ENCODE assay signal across 1 cellular context in the genomic region with DNA sequence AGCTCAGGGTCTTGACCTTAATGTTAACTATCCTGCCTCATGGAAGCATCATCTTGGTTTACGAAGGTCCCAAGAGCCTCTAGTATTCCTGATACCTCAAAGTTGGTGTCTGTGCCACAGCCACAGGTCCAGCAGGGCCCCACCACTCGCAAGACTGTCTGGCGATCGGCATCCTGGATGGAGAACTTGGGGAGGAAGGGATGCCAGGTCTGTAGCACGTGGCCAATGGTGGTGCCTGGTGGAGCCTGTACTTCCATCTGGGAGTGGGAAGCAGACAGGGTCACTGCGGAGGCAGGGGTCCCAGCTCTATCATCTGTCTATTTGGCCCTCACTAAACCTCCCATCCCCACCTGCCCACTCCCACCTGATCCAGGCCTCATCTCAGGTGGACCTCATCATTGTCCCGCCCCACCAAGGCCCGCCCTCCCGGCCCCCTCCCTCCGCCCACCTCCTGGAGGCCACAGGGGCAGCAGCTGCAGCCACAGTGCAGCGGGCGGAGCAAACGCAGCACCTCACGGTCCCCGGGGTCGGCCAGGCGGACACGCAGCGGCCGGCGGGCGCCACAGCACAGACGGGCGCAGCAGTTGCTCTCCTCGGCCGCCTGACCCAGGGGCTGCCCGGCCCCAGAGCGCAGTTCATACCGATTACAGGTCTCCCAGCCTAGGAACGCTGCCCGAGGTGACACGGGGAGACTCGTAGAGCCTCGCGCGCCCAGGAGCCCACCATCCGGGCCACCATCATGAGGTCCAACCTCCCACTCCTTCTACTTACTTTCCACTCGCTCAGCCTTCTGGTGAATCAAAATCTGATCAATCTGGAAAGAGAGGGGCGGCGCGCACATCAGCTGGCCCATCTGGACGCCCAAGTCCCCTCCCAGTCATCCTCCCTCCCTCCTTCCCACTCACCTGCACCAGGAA.
A peak's percentile ranks its signal among the peaks of the same experiment; 100 is the strongest.
TF ChIP-seq lines count a peak whose summit lies in the region.

No MANE protein-coding gene starts in this region.

TF ChIP-seq in K562, 482 proteins besides CTCF, POLR2A, EP300 and RAD21:
- no peak for TF ChIP-seq ZNF124 (CRISPR knock-in tag; IDR thresholded peaks at IDR 0.05)
- TF ChIP-seq SMARCA4 (IDR thresholded peaks at IDR 0.05) = no peak
- no peak for TF ChIP-seq RFX1 (IDR thresholded peaks at IDR 0.05)
- TF ChIP-seq POLR2G (IDR thresholded peaks at IDR 0.05; ENCODE audit: low read depth, low read length) = 0 out of 2 replicates have a peak, but pooled peaks have one; percentile 20
- no peak for TF ChIP-seq ZBTB7A (IDR thresholded peaks at IDR 0.05; ENCODE audit: borderline replicate concordance, control insufficient read depth, low read depth, low read length)
